ENCODE assay signal across 2 cellular contexts in the genomic region with DNA sequence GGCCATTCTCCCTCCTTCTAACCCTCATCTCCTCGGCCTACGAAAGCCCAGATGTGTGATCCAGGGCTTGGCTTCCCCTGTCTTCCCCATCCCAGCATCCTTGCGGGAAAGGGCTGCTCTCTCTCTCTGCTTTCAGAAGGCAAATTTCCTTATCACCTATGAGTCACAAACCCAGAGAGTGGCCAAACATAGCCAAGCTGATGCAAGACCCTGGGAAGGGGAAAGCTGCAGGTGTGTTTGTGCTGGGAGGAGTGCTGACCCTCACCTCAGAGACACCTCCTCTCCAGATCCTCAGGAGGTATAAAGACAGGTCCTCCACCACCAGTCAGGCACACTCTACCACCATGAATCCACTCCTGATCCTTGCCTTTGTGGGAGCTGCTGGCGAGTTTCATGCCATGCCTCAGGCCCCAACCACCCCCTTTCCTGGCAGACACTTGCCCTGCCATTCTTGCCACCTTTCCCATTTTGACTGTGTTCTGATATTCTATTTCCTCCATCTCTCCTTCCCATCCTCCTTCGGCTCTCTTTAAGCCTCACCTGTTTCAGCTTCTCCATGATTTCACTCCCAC.
TF ChIP-seq lines count a peak whose summit lies in the region.

No MANE protein-coding gene starts in this region.

TF ChIP-seq in HepG2, 621 proteins besides CTCF, POLR2A, EP300 and RAD21:
- TF ChIP-seq CHCHD3 (CRISPR knock-in tag; IDR thresholded peaks at IDR 0.05) (no peak), NR2C2 (CRISPR knock-in tag; IDR thresholded peaks at IDR 0.05; ENCODE audit: borderline replicate concordance) (no peak), FOSL2 (CRISPR knock-in tag; IDR thresholded peaks at IDR 0.05) (peak; percentile 26; the same call in 1 of the 2 replicates)
- TF ChIP-seq, protein P1, sequence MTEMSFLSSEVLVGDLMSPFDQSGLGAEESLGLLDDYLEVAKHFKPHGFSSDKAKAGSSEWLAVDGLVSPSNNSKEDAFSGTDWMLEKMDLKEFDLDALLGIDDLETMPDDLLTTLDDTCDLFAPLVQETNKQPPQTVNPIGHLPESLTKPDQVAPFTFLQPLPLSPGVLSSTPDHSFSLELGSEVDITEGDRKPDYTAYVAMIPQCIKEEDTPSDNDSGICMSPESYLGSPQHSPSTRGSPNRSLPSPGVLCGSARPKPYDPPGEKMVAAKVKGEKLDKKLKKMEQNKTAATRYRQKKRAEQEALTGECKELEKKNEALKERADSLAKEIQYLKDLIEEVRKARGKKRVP (CRISPR knock-in tag; IDR thresholded peaks at IDR 0.05) = 0 out of 4 replicates have a peak, but pooled peaks of 1 of the 2 experiments have one; percentile 32
TF ChIP-seq in HepG2: peak in this region for 2.

TF ChIP-seq in K562, 482 proteins besides CTCF, POLR2A, EP300 and RAD21 (continues in another document):
- TF ChIP-seq ILF3 (IDR thresholded peaks at IDR 0.05; ENCODE audit: borderline replicate concordance) (no peak), ZNF174 (CRISPR knock-in tag; IDR thresholded peaks at IDR 0.05) (no peak), CXXC5 (CRISPR knock-in tag; IDR thresholded peaks at IDR 0.05) (no peak), DPF2 (IDR thresholded peaks at IDR 0.05) (no peak), HNRNPH1 (optimal IDR thresholded peaks at IDR 0.05; ENCODE audit: low read depth, low read length) (no peak), SMAD4 (CRISPR knock-in tag; conservative IDR thresholded peaks at IDR 0.05) (no peak), KDM2B (CRISPR knock-in tag; IDR thresholded peaks at IDR 0.05) (no peak), MEIS2 (IDR thresholded peaks at IDR 0.05; ENCODE audit: partially characterized antibody) (no peak), ZNF165 (CRISPR knock-in tag; IDR thresholded peaks at IDR 0.05; ENCODE audit: borderline replicate concordance) (no peak), L3MBTL2 (IDR thresholded peaks at IDR 0.05) (no peak), ZNF57 (CRISPR knock-in tag; IDR thresholded peaks at IDR 0.05) (no peak), HLTF (IDR thresholded peaks at IDR 0.05) (no peak), ZNF445 (CRISPR knock-in tag; IDR thresholded peaks at IDR 0.05; ENCODE audit: low read depth) (no peak), PRMT5 (CRISPR knock-in tag; IDR thresholded peaks at IDR 0.05) (no peak), CREB1 (IDR thresholded peaks at IDR 0.05) (no peak), CREB1 (CRISPR knock-in tag; IDR thresholded peaks at IDR 0.05) (peak; percentile 29; the same call in 1 of the 2 replicates), NFATC3 (IDR thresholded peaks at IDR 0.05) (no peak), ZNF551 (CRISPR knock-in tag; IDR thresholded peaks at IDR 0.05) (no peak), ZNF75A (CRISPR knock-in tag; IDR thresholded peaks at IDR 0.05) (no peak), JUN (IDR thresholded peaks at IDR 0.05; ENCODE audit: borderline replicate concordance, low read depth, low read length) (0 out of 2 replicates have a peak, but pooled peaks have one; percentile 26), JUN (CRISPR knock-in tag; IDR thresholded peaks at IDR 0.05; ENCODE audit: borderline replicate concordance) (no peak), PTTG1 (tag; IDR thresholded peaks at IDR 0.05; ENCODE audit: low read depth) (no peak), FOS (IDR thresholded peaks at IDR 0.05; ENCODE audit: extremely low read depth, insufficient read length) (no peak), SMARCA4 (IDR thresholded peaks at IDR 0.05) (peak; percentile 38; the same call in 1 of the 2 replicates), COPS2 (conservative IDR thresholded peaks at IDR 0.05) (no peak), CTBP1 (IDR thresholded peaks at IDR 0.05; ENCODE audit: borderline replicate concordance) (peak; percentile 46; the same call in 1 of the 2 replicates), LCOR (CRISPR knock-in tag; IDR thresholded peaks at IDR 0.05) (peak; percentile 96), MYC (IDR thresholded peaks at IDR 0.05; ENCODE audit: low read depth, low read length) (no peak), MYC (CRISPR knock-in tag; IDR thresholded peaks at IDR 0.05; ENCODE audit: borderline replicate concordance, low read depth) (no peak), ZNF124 (CRISPR knock-in tag; IDR thresholded peaks at IDR 0.05) (no peak), EP400 (IDR thresholded peaks at IDR 0.05) (no peak), FOSL1 (tag; conservative IDR thresholded peaks at IDR 0.05) (peak; percentile 98), JUND (IDR thresholded peaks at IDR 0.05; ENCODE audit: borderline replicate concordance, low read depth, low read length) (peak; percentile 83), JUND (tag; IDR thresholded peaks at IDR 0.05; ENCODE audit: borderline replicate concordance, low read depth, low read length) (peak; percentile 66; the same call in 1 of the 3 replicates), GATAD2A (IDR thresholded peaks at IDR 0.05) (no peak), ZNF668 (CRISPR knock-in tag; IDR thresholded peaks at IDR 0.05) (no peak), C11orf30 (IDR thresholded peaks at IDR 0.05; ENCODE audit: low read depth) (no peak), CEBPG (CRISPR knock-in tag; IDR thresholded peaks at IDR 0.05) (peak; percentile 94), CEBPG (tag; conservative IDR thresholded peaks at IDR 0.05 in 1 of 2, IDR thresholded peaks at IDR 0.05 in 1 of 2) (peak in 1 of 2 experiments; percentile 89; a peak in 2 of 4 replicates), ELF4 (CRISPR knock-in tag; IDR thresholded peaks at IDR 0.05) (no peak), POLR2G (IDR thresholded peaks at IDR 0.05; ENCODE audit: low read depth, low read length) (no peak), ZNF311 (CRISPR knock-in tag; IDR thresholded peaks at IDR 0.05) (no peak), EHMT2 (IDR thresholded peaks at IDR 0.05) (no peak), NELFE (IDR thresholded peaks at IDR 0.05; ENCODE audit: insufficient read depth, insufficient read length) (no peak)
- TF ChIP-seq, protein P2, sequence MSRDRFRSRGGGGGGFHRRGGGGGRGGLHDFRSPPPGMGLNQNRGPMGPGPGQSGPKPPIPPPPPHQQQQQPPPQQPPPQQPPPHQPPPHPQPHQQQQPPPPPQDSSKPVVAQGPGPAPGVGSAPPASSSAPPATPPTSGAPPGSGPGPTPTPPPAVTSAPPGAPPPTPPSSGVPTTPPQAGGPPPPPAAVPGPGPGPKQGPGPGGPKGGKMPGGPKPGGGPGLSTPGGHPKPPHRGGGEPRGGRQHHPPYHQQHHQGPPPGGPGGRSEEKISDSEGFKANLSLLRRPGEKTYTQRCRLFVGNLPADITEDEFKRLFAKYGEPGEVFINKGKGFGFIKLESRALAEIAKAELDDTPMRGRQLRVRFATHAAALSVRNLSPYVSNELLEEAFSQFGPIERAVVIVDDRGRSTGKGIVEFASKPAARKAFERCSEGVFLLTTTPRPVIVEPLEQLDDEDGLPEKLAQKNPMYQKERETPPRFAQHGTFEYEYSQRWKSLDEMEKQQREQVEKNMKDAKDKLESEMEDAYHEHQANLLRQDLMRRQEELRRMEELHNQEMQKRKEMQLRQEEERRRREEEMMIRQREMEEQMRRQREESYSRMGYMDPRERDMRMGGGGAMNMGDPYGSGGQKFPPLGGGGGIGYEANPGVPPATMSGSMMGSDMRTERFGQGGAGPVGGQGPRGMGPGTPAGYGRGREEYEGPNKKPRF (IDR thresholded peaks at IDR 0.05; ENCODE audit: low read depth, low read length) = no peak
- TF ChIP-seq, protein P3, sequence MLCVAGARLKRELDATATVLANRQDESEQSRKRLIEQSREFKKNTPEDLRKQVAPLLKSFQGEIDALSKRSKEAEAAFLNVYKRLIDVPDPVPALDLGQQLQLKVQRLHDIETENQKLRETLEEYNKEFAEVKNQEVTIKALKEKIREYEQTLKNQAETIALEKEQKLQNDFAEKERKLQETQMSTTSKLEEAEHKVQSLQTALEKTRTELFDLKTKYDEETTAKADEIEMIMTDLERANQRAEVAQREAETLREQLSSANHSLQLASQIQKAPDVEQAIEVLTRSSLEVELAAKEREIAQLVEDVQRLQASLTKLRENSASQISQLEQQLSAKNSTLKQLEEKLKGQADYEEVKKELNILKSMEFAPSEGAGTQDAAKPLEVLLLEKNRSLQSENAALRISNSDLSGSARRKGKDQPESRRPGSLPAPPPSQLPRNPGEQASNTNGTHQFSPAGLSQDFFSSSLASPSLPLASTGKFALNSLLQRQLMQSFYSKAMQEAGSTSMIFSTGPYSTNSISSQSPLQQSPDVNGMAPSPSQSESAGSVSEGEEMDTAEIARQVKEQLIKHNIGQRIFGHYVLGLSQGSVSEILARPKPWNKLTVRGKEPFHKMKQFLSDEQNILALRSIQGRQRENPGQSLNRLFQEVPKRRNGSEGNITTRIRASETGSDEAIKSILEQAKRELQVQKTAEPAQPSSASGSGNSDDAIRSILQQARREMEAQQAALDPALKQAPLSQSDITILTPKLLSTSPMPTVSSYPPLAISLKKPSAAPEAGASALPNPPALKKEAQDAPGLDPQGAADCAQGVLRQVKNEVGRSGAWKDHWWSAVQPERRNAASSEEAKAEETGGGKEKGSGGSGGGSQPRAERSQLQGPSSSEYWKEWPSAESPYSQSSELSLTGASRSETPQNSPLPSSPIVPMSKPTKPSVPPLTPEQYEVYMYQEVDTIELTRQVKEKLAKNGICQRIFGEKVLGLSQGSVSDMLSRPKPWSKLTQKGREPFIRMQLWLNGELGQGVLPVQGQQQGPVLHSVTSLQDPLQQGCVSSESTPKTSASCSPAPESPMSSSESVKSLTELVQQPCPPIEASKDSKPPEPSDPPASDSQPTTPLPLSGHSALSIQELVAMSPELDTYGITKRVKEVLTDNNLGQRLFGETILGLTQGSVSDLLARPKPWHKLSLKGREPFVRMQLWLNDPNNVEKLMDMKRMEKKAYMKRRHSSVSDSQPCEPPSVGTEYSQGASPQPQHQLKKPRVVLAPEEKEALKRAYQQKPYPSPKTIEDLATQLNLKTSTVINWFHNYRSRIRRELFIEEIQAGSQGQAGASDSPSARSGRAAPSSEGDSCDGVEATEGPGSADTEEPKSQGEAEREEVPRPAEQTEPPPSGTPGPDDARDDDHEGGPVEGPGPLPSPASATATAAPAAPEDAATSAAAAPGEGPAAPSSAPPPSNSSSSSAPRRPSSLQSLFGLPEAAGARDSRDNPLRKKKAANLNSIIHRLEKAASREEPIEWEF (CRISPR knock-in tag; IDR thresholded peaks at IDR 0.05) = no peak
- TF ChIP-seq, protein P4, sequence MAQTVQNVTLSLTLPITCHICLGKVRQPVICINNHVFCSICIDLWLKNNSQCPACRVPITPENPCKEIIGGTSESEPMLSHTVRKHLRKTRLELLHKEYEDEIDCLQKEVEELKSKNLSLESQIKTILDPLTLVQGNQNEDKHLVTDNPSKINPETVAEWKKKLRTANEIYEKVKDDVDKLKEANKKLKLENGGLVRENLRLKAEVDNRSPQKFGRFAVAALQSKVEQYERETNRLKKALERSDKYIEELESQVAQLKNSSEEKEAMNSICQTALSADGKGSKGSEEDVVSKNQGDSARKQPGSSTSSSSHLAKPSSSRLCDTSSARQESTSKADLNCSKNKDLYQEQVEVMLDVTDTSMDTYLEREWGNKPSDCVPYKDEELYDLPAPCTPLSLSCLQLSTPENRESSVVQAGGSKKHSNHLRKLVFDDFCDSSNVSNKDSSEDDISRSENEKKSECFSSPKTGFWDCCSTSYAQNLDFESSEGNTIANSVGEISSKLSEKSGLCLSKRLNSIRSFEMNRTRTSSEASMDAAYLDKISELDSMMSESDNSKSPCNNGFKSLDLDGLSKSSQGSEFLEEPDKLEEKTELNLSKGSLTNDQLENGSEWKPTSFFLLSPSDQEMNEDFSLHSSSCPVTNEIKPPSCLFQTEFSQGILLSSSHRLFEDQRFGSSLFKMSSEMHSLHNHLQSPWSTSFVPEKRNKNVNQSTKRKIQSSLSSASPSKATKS (CRISPR knock-in tag; IDR thresholded peaks at IDR 0.05) = no peak
- TF ChIP-seq, protein P5, sequence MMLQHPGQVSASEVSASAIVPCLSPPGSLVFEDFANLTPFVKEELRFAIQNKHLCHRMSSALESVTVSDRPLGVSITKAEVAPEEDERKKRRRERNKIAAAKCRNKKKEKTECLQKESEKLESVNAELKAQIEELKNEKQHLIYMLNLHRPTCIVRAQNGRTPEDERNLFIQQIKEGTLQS (IDR thresholded peaks at IDR 0.05) = peak; percentile 81
- TF ChIP-seq, protein P5 (CRISPR knock-in tag; conservative IDR thresholded peaks at IDR 0.05) = no peak
- TF ChIP-seq, protein P6, sequence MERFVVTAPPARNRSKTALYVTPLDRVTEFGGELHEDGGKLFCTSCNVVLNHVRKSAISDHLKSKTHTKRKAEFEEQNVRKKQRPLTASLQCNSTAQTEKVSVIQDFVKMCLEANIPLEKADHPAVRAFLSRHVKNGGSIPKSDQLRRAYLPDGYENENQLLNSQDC (CRISPR knock-in tag; IDR thresholded peaks at IDR 0.05) = no peak
- TF ChIP-seq, protein P7, sequence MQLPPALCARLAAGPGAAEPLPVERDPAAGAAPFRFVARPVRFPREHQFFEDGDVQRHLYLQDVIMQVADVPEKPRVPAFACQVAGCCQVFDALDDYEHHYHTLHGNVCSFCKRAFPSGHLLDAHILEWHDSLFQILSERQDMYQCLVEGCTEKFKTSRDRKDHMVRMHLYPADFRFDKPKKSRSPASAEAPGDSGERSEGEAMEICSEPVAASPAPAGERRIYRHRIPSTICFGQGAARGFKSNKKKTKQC (CRISPR knock-in tag; IDR thresholded peaks at IDR 0.05) = 0 out of 2 replicates have a peak, but pooled peaks have one; percentile 53
- TF ChIP-seq, protein P8, sequence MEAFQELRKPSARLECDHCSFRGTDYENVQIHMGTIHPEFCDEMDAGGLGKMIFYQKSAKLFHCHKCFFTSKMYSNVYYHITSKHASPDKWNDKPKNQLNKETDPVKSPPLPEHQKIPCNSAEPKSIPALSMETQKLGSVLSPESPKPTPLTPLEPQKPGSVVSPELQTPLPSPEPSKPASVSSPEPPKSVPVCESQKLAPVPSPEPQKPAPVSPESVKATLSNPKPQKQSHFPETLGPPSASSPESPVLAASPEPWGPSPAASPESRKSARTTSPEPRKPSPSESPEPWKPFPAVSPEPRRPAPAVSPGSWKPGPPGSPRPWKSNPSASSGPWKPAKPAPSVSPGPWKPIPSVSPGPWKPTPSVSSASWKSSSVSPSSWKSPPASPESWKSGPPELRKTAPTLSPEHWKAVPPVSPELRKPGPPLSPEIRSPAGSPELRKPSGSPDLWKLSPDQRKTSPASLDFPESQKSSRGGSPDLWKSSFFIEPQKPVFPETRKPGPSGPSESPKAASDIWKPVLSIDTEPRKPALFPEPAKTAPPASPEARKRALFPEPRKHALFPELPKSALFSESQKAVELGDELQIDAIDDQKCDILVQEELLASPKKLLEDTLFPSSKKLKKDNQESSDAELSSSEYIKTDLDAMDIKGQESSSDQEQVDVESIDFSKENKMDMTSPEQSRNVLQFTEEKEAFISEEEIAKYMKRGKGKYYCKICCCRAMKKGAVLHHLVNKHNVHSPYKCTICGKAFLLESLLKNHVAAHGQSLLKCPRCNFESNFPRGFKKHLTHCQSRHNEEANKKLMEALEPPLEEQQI (IDR thresholded peaks at IDR 0.05) = no peak
- TF ChIP-seq, protein P9, sequence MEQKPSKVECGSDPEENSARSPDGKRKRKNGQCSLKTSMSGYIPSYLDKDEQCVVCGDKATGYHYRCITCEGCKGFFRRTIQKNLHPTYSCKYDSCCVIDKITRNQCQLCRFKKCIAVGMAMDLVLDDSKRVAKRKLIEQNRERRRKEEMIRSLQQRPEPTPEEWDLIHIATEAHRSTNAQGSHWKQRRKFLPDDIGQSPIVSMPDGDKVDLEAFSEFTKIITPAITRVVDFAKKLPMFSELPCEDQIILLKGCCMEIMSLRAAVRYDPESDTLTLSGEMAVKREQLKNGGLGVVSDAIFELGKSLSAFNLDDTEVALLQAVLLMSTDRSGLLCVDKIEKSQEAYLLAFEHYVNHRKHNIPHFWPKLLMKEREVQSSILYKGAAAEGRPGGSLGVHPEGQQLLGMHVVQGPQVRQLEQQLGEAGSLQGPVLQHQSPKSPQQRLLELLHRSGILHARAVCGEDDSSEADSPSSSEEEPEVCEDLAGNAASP (IDR thresholded peaks at IDR 0.05) = no peak
